Comparison of ENCODE assay signal across 24 cellular contexts in genomic region chr6:154930490-154930889, GRCh38.
DNase-seq lines count a peak whose midpoint lies in the region; ATAC-seq and TF ChIP-seq lines count a peak whose summit lies in the region.
"Had no signal": no experiment of that assay in that cellular context is flagged by ENCODE, and none has a peak within 500 bp of the region (broad histone marks: within the 10 kb centered on the region; RNA-seq: fewer than 3 reads in every experiment).

No MANE protein-coding gene starts in this region.

- peaks cover 26% of the 10 kb centered on the region for H3K4me1 Mint-ChIP-seq in WTC11
- H3K4me1 Mint-ChIP-seq: stimulated activated naive CD8-positive, alpha-beta T cell treated with anti-CD3 and anti-CD28 coated beads, Interleukin-15, amount 100 ng/mL, for 72 hours had no signal

- H3K9me3 ChIP-seq in SK-N-SH: no peaks in the 10 kb centered on the region
- H3K9me3 ChIP-seq: adrenal gland, SJSA1, vagina had no signal

- no peak for ATAC-seq in SK-N-SH treated with all-trans-retinoic acid at 6 μM for 48 hours
- no peak for ATAC-seq in WTC11
- ATAC-seq: activated T-cell treated with anti-CD3 and anti-CD28 coated beads, Interleukin-2, amount 50 U/mL, for 4 hours; naive thymus-derived CD4-positive, alpha-beta T cell; stimulated activated naive CD8-positive, alpha-beta T cell treated with anti-CD3 and anti-CD28 coated beads, Interleukin-15, amount 100 ng/mL, for 72 hours had no signal

- 72% methylated on average over 4 of the region's 7 CpGs for WGBS in SK-N-SH (ENCODE audit: low lambda C conversion rate)

- H3K79me2 ChIP-seq in SK-N-SH (ENCODE audit: insufficient read depth): no peaks in the 10 kb centered on the region

- H3F3A ChIP-seq in SK-N-SH (replicated peaks; ENCODE audit: insufficient read depth): peaks cover 27% of the 10 kb centered on the region

- TF ChIP-seq EP300 in SK-N-SH (IDR thresholded peaks at IDR 0.05; ENCODE audit: borderline replicate concordance in 1 of 2, low read depth in 1 of 2, low read length in 1 of 2): no peak

- no peak for TF ChIP-seq CTCF in SK-N-SH (IDR thresholded peaks at IDR 0.05)
- TF ChIP-seq CTCF in WTC11 (IDR thresholded peaks at IDR 0.05): no peak

- TF ChIP-seq RAD21 in SK-N-SH (IDR thresholded peaks at IDR 0.05; ENCODE audit: low read length): no peak

- no peaks in the 10 kb centered on the region for H3K27me3 Mint-ChIP-seq in WTC11 (ENCODE audit: low read depth)
- H3K27me3 Mint-ChIP-seq: CD8-positive, alpha-beta memory T cell; naive thymus-derived CD4-positive, alpha-beta T cell; stimulated activated naive CD8-positive, alpha-beta T cell treated with anti-CD3 and anti-CD28 coated beads, Interleukin-15, amount 100 ng/mL, for 72 hours had no signal

- no peaks in the 10 kb centered on the region for H4K20me1 ChIP-seq in SK-N-SH (ENCODE audit: insufficient read depth)

- H3K4me3 ChIP-seq in SK-N-SH (ENCODE audit: low read depth in 2 of 2, low read length in 1 of 2): no peak overlapping the region
- H3K4me3 ChIP-seq: adrenal gland, SJSA1, vagina had no signal

- H3K4me3 Mint-ChIP-seq in WTC11: no peak overlapping the region
- H3K4me3 Mint-ChIP-seq: activated T-cell treated with anti-CD3 and anti-CD28 coated beads, Interleukin-2, amount 50 U/mL, for 4 hours; CD8-positive, alpha-beta memory T cell; naive thymus-derived CD4-positive, alpha-beta T cell; stimulated activated naive CD8-positive, alpha-beta T cell treated with anti-CD3 and anti-CD28 coated beads, Interleukin-15, amount 100 ng/mL, for 72 hours had no signal

- no peaks in the 10 kb centered on the region for H3K27me3 ChIP-seq in SK-N-SH (ENCODE audit: insufficient read depth)
- H3K27me3 ChIP-seq: adrenal gland, brain microvascular endothelial cell, SJSA1, vagina had no signal

- CTCF ChIA-PET in SK-N-SH (lab: Yijun Ruan, JAX): interaction anchor here (0.9 to 8.1 kb wide), 5 partner anchors 63 to 317 kb away, joined by 3 to 132 read pairs (median 12); no protein-coding TSS in a partner anchor
- CTCF ChIA-PET in WTC11 (lab: Charles Lee): interaction anchor here (0.7 to 1.9 kb wide), 4 partner anchors 60 to 318 kb away, joined by 3 to 6 read pairs (median 4); no protein-coding TSS in a partner anchor

- no peaks in the 10 kb centered on the region for H3K9me2 ChIP-seq in SK-N-SH

- H3K9me3 Mint-ChIP-seq in WTC11: no peaks in the 10 kb centered on the region
- H3K9me3 Mint-ChIP-seq: activated T-cell treated with anti-CD3 and anti-CD28 coated beads, Interleukin-2, amount 50 U/mL, for 4 hours; CD8-positive, alpha-beta memory T cell; stimulated activated naive CD8-positive, alpha-beta T cell treated with anti-CD3 and anti-CD28 coated beads, Interleukin-15, amount 100 ng/mL, for 72 hours had no signal

- no peaks in the 10 kb centered on the region for H3K36me3 ChIP-seq in SK-N-SH (replicated peaks in 1 of 2; ENCODE audit: control insufficient read depth in 1 of 2, insufficient read depth in 2 of 2, low read length in 1 of 2)
- H3K36me3 ChIP-seq: adrenal gland, brain microvascular endothelial cell, SJSA1, vagina had no signal

- no peaks in the 10 kb centered on the region for H3K36me3 Mint-ChIP-seq in WTC11

- peaks cover 31 to 33% of the 10 kb centered on the region in 2 experiments for H3K4me1 ChIP-seq in SK-N-SH (ENCODE audit: control insufficient read depth in 1 of 2, insufficient read depth in 2 of 2, low read depth in 1 of 2, low read length in 1 of 2)

- no peak for DNase-seq in SK-N-SH
- DNase-seq in NCI-H187 treated with DMSO at 0.1 percent for 48 hours (lab: John Stamatoyannopoulos, UW): peak; percentile 61
- no peak for DNase-seq in WTC11 (ENCODE audit: low spot score)
- peak; percentile 60 for DNase-seq in retina
- no peak for DNase-seq in T-helper 1 cell
- no peak for DNase-seq in stimulated activated CD4-positive, alpha-beta T cell treated with anti-CD3 and anti-CD28 coated beads, Interleukin-15, amount 100 ng/mL, for 24 hours
- DNase-seq in NCI-H1092 (lab: John Stamatoyannopoulos, UW): no peak
- DNase-seq: activated CD4-positive, alpha-beta T cell treated with anti-CD3 and anti-CD28 coated beads for 4 hours; activated naive CD4-positive, alpha-beta T cell; activated T-cell treated with anti-CD3 and anti-CD28 coated beads, Interleukin-2, amount 50 U/mL, for 4 hours; brain microvascular endothelial cell; CD8-positive, alpha-beta memory T cell; KBM-7; midbrain; naive thymus-derived CD4-positive, alpha-beta T cell; NCI-H69; stimulated activated CD8-positive, alpha-beta memory T cell treated with anti-CD3 and anti-CD28 coated beads, Interleukin-4, amount 100 ng/mL, for 48 hours; stimulated activated naive CD8-positive, alpha-beta T cell treated with anti-CD3 and anti-CD28 coated beads, Interleukin-15, amount 100 ng/mL, for 72 hours; T-helper 2 cell had no signal

- H3K9ac ChIP-seq in SK-N-SH: no peak overlapping the region

- POLR2A ChIA-PET in SK-N-SH (lab: Yijun Ruan, JAX) (no interaction called here), WTC11 (lab: Charles Lee) (no interaction called here)

- no peak overlapping the region for H3K4me2 ChIP-seq in SK-N-SH

- H2AFZ ChIP-seq in SK-N-SH (ENCODE audit: low read depth): no peak overlapping the region

- peak overlapping the region; percentile 82 to 94; a peak in 2 of 4 replicates for H3K27ac ChIP-seq in SK-N-SH (ENCODE audit: low read depth in 2 of 2, low read length in 1 of 2)
- H3K27ac ChIP-seq: adrenal gland, brain microvascular endothelial cell, epithelial cell of prostate, vagina had no signal

- peak overlapping the region; percentile 39; the same call in 1 of the 2 replicates for H3K27ac Mint-ChIP-seq in WTC11
- H3K27ac Mint-ChIP-seq: CD8-positive, alpha-beta memory T cell; naive thymus-derived CD4-positive, alpha-beta T cell had no signal

TF ChIP-seq in SK-N-SH, 30 proteins besides CTCF, POLR2A, EP300 and RAD21 (continues in another document):
- TF ChIP-seq IRF3 (IDR thresholded peaks at IDR 0.05; ENCODE audit: low read depth, low read length): no peak
- no peak for TF ChIP-seq SIN3A (IDR thresholded peaks at IDR 0.05; ENCODE audit: borderline replicate concordance, low read depth, low read length)
- no peak for TF ChIP-seq USF1 (IDR thresholded peaks at IDR 0.05; ENCODE audit: borderline replicate concordance, low read depth)

TF ChIP-seq in SK-N-SH treated with all-trans-retinoic acid at 6 μM for 48 hours, 23 proteins besides CTCF, POLR2A, EP300 and RAD21 (continues in another document):
- TF ChIP-seq ZFP30 (CRISPR knock-in tag; IDR thresholded peaks at IDR 0.05) (no peak), ZNF70 (CRISPR knock-in tag; IDR thresholded peaks at IDR 0.05) (no peak), ISL1 (CRISPR knock-in tag; IDR thresholded peaks at IDR 0.05) (no peak), GLIS3 (CRISPR knock-in tag; IDR thresholded peaks at IDR 0.05) (no peak), ZC3H10 (CRISPR knock-in tag; IDR thresholded peaks at IDR 0.05) (no peak)
- TF ChIP-seq, protein P1, sequence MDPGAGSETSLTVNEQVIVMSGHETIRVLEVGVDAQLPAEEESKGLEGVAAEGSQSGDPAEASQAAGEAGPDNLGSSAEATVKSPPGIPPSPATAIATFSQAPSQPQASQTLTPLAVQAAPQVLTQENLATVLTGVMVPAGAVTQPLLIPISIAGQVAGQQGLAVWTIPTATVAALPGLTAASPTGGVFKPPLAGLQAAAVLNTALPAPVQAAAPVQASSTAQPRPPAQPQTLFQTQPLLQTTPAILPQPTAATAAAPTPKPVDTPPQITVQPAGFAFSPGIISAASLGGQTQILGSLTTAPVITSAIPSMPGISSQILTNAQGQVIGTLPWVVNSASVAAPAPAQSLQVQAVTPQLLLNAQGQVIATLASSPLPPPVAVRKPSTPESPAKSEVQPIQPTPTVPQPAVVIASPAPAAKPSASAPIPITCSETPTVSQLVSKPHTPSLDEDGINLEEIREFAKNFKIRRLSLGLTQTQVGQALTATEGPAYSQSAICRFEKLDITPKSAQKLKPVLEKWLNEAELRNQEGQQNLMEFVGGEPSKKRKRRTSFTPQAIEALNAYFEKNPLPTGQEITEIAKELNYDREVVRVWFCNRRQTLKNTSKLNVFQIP (CRISPR knock-in tag; IDR thresholded peaks at IDR 0.05; ENCODE audit: borderline replicate concordance, low read depth): no peak

TF ChIP-seq in WTC11, 78 proteins besides CTCF, POLR2A, EP300 and RAD21 (continues in another document):
- TF ChIP-seq CBFB (CRISPR knock-in tag; IDR thresholded peaks at IDR 0.05; ENCODE audit: low read depth) (no peak), ZNF416 (CRISPR knock-in tag; IDR thresholded peaks at IDR 0.05) (no peak), ZNF232 (CRISPR knock-in tag; IDR thresholded peaks at IDR 0.05) (no peak), ZNF425 (CRISPR knock-in tag; conservative IDR thresholded peaks at IDR 0.05) (no peak), CREB1 (CRISPR knock-in tag; IDR thresholded peaks at IDR 0.05) (no peak)
- TF ChIP-seq, protein P2, sequence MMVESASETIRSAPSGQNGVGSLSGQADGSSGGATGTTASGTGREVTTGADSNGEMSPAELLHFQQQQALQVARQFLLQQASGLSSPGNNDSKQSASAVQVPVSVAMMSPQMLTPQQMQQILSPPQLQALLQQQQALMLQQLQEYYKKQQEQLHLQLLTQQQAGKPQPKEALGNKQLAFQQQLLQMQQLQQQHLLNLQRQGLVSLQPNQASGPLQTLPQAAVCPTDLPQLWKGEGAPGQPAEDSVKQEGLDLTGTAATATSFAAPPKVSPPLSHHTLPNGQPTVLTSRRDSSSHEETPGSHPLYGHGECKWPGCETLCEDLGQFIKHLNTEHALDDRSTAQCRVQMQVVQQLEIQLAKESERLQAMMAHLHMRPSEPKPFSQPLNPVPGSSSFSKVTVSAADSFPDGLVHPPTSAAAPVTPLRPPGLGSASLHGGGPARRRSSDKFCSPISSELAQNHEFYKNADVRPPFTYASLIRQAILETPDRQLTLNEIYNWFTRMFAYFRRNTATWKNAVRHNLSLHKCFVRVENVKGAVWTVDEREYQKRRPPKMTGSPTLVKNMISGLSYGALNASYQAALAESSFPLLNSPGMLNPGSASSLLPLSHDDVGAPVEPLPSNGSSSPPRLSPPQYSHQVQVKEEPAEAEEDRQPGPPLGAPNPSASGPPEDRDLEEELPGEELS (CRISPR knock-in tag; IDR thresholded peaks at IDR 0.05): no peak

Comparison
In these comparisons a context has a peak if more than half of its experiments do, and no peak if none do; other contexts are left out.
1. DNase-seq: peak in NCI-H187 treated with DMSO at 0.1 percent for 48 hours (single experiment) and retina (single experiment); none in SK-N-SH (single experiment), WTC11 (single experiment), T-helper 1 cell (0 of 5), stimulated activated CD4-positive, alpha-beta T cell treated with anti-CD3 and anti-CD28 coated beads, Interleukin-15, amount 100 ng/mL, for 24 hours (single experiment) and NCI-H1092 (single experiment).